ENCODE assay signal across 10 cellular contexts in genomic region chr22:31829505-31829904, GRCh38.
A peak's percentile ranks its signal among the peaks of the same experiment; 100 is the strongest.
DNase-seq lines count a peak whose midpoint lies in the region; ATAC-seq and TF ChIP-seq lines count a peak whose summit lies in the region.
"Had no signal": no experiment of that assay in that cellular context is flagged by ENCODE, and none has a peak within 500 bp of the region (broad histone marks: within the 10 kb centered on the region; RNA-seq: fewer than 3 reads in every experiment).

No MANE protein-coding gene starts in this region.

- H3K9me3 Mint-ChIP-seq in activated T-helper 2 cell treated with anti-CD3 and anti-CD28 coated beads, Interferon-gamma antibody, Interleukin-2, Interleukin-4, amounts not matched to agents 10 μg/mL and 5 μg/mL and 100 μg/mL, durations not matched to agents 14 hours and 24 hours and 36 hours, result no peaks in the 10 kb centered on the region
- H3K9me3 Mint-ChIP-seq: IgD-negative memory B cell had no signal

- peak overlapping the region; percentile 62 to 74 for H3K27ac ChIP-seq in liver (ENCODE audit: low read depth in 1 of 2, low read length in 2 of 2)
- peak overlapping the region; percentile 18 for H3K27ac ChIP-seq in vagina

- H3K4me3 ChIP-seq in NB4 (ENCODE audit: low read depth, low read length), result no peak overlapping the region
- H3K4me3 ChIP-seq in liver (ENCODE audit: low read depth in 1 of 3, low read length in 3 of 3), result no peak overlapping the region
- no peak overlapping the region for H3K4me3 ChIP-seq in vagina
- H3K4me3 ChIP-seq in HAP-1, result no peak overlapping the region

- intact Hi-C loops in activated T-helper 2 cell treated with anti-CD3 and anti-CD28 coated beads, Interferon-gamma antibody, Interleukin-2, Interleukin-4, amounts not matched to agents 10 μg/mL and 5 μg/mL and 100 μg/mL, durations not matched to agents 14 hours and 24 hours and 36 hours (cut with micrococcal nuclease), result loop anchor here (1.0 to 10.0 kb wide), 3 partner anchors 10 to 165 kb away; partner anchors contain the start of genes PISD and YWHAH
- intact Hi-C loops in vagina (cut with DNase I), result no loop called here

- peaks cover 3 to 19% (median 10%) of the 10 kb centered on the region in 4 donors for H3K36me3 ChIP-seq in liver (ENCODE audit: control insufficient read depth in 4 of 4, insufficient read depth in 3 of 4, low read depth in 1 of 4, low read length in 3 of 4)
- peaks cover 0 to 22% of the 10 kb centered on the region in 2 donors for H3K36me3 ChIP-seq in vagina
- peaks cover 7% of the 10 kb centered on the region for H3K36me3 ChIP-seq in HAP-1 (replicated peaks)

- H3K27me3 ChIP-seq in liver (ENCODE audit: control insufficient read depth in 4 of 4, insufficient read depth in 4 of 4, low read length in 3 of 4) (no peaks in the 10 kb centered on the region), vagina (no peaks in the 10 kb centered on the region), HAP-1 (ENCODE audit: low read depth) (0 out of 2 replicates have a peak, but pooled peaks cover 3% of the 10 kb centered on the region)

- peaks cover 66% of the 10 kb centered on the region for H3K36me3 Mint-ChIP-seq in activated T-helper 2 cell treated with anti-CD3 and anti-CD28 coated beads, Interferon-gamma antibody, Interleukin-2, Interleukin-4, amounts not matched to agents 10 μg/mL and 5 μg/mL and 100 μg/mL, durations not matched to agents 14 hours and 24 hours and 36 hours (ENCODE audit: low read depth)

- no peaks in the 10 kb centered on the region for H3K9me3 ChIP-seq in liver (ENCODE audit: control insufficient read depth in 4 of 4, low read length in 3 of 4)
- no peaks in the 10 kb centered on the region for H3K9me3 ChIP-seq in vagina
- H3K9me3 ChIP-seq in HAP-1, result no peaks in the 10 kb centered on the region

- TF ChIP-seq RAD21 in liver (IDR thresholded peaks at IDR 0.05), result no peak

- H3K27ac Mint-ChIP-seq in activated T-helper 2 cell treated with anti-CD3 and anti-CD28 coated beads, Interferon-gamma antibody, Interleukin-2, Interleukin-4, amounts not matched to agents 10 μg/mL and 5 μg/mL and 100 μg/mL, durations not matched to agents 14 hours and 24 hours and 36 hours, result peak overlapping the region; percentile 86

- in situ Hi-C loops in HAP-1 (cut with MboI; ENCODE audit: low sequenced_read_pairs), result no loop called here

- DNase-seq in DMS 273 (lab: John Stamatoyannopoulos, UW; ENCODE audit: unreplicated experiment), result peak; percentile 71
- peak; percentile 60 for DNase-seq in NB4 (ENCODE audit: low read depth)
- peak; percentile 16 for DNase-seq in activated T-helper 2 cell treated with anti-CD3 and anti-CD28 coated beads, Interferon-gamma antibody, Interleukin-2, Interleukin-4, amounts not matched to agents 10 μg/mL and 5 μg/mL and 100 μg/mL, durations not matched to agents 14 hours and 24 hours and 36 hours (ENCODE audit: low spot score)
- no peak for DNase-seq in vagina (ENCODE audit: extremely low spot score in 2 of 2)
- no peak for DNase-seq in SIG-M5 treated with dmso at 0.1 percent for 504 hours (lab: John Stamatoyannopoulos, UW; ENCODE audit: unreplicated experiment)
- DNase-seq in HAP-1 (ENCODE audit: low spot score in 2 of 2), result no peak

- no peak overlapping the region for H3K9ac ChIP-seq in liver (ENCODE audit: low read depth in 1 of 2, low read length in 2 of 2)

- TF ChIP-seq POLR2A in NB4 (IDR thresholded peaks at IDR 0.05; ENCODE audit: extremely low read depth, insufficient read length), result no peak
- no peak for TF ChIP-seq POLR2A in vagina (IDR thresholded peaks at IDR 0.05)

- no peak for ATAC-seq in HG02571 (IDR thresholded peaks at IDR 0.05; ENCODE audit: unreplicated experiment)
- ATAC-seq: naive thymus-derived CD4-positive, alpha-beta T cell had no signal

- no peak overlapping the region for H3K4me3 Mint-ChIP-seq in activated T-helper 2 cell treated with anti-CD3 and anti-CD28 coated beads, Interferon-gamma antibody, Interleukin-2, Interleukin-4, amounts not matched to agents 10 μg/mL and 5 μg/mL and 100 μg/mL, durations not matched to agents 14 hours and 24 hours and 36 hours (ENCODE audit: low read depth)
- H3K4me3 Mint-ChIP-seq: IgD-negative memory B cell had no signal

- TF ChIP-seq CTCF in NB4 (IDR thresholded peaks at IDR 0.05; ENCODE audit: low read depth, low read length) (no peak), liver (IDR thresholded peaks at IDR 0.05; ENCODE audit: low read depth, low read length, missing input control) (no peak), vagina (IDR thresholded peaks at IDR 0.05) (no peak)

- peaks cover 2 to 29% (median 16%) of the 10 kb centered on the region in 4 donors for H3K4me1 ChIP-seq in liver (ENCODE audit: control insufficient read depth in 4 of 4, insufficient read depth in 4 of 4, low read length in 3 of 4)
- peaks cover 13% of the 10 kb centered on the region for H3K4me1 ChIP-seq in vagina
- no peaks in the 10 kb centered on the region for H3K4me1 ChIP-seq in HAP-1

- H3K27me3 Mint-ChIP-seq in activated T-helper 2 cell treated with anti-CD3 and anti-CD28 coated beads, Interferon-gamma antibody, Interleukin-2, Interleukin-4, amounts not matched to agents 10 μg/mL and 5 μg/mL and 100 μg/mL, durations not matched to agents 14 hours and 24 hours and 36 hours (ENCODE audit: low read depth), result no peaks in the 10 kb centered on the region
- H3K27me3 Mint-ChIP-seq: IgD-negative memory B cell; naive thymus-derived CD4-positive, alpha-beta T cell had no signal

- 66% methylated on average over 1 of the region's 1 CpG for WGBS in liver

- H3K4me1 Mint-ChIP-seq in activated T-helper 2 cell treated with anti-CD3 and anti-CD28 coated beads, Interferon-gamma antibody, Interleukin-2, Interleukin-4, amounts not matched to agents 10 μg/mL and 5 μg/mL and 100 μg/mL, durations not matched to agents 14 hours and 24 hours and 36 hours (ENCODE audit: low read depth), result peaks cover 32% of the 10 kb centered on the region

TF ChIP-seq in liver, 16 proteins besides CTCF, POLR2A, EP300 and RAD21:
- no peak for TF ChIP-seq JUND (IDR thresholded peaks at IDR 0.05)
- TF ChIP-seq TAF1 (conservative IDR thresholded peaks at IDR 0.05), result no peak
- TF ChIP-seq GABPA (IDR thresholded peaks at IDR 0.05 in 1 of 2, conservative IDR thresholded peaks at IDR 0.05 in 1 of 2), result no peak
- TF ChIP-seq HNF4G (IDR thresholded peaks at IDR 0.05), result no peak
- TF ChIP-seq RXRA (IDR thresholded peaks at IDR 0.05), result no peak
- no peak for TF ChIP-seq REST (IDR thresholded peaks at IDR 0.05)
- no peak for TF ChIP-seq FOXA1 (IDR thresholded peaks at IDR 0.05)
- no peak for TF ChIP-seq YY1 (IDR thresholded peaks at IDR 0.05)
- TF ChIP-seq MAX (IDR thresholded peaks at IDR 0.05), result no peak
- TF ChIP-seq SP1 (IDR thresholded peaks at IDR 0.05), result no peak
- TF ChIP-seq EGR1 (IDR thresholded peaks at IDR 0.05; ENCODE audit: low read depth in 2 of 2), result no peak
- TF ChIP-seq FOXA2 (IDR thresholded peaks at IDR 0.05), result no peak
- no peak for TF ChIP-seq ATF3 (IDR thresholded peaks at IDR 0.05)
- TF ChIP-seq HNF4A (conservative IDR thresholded peaks at IDR 0.05), result no peak
- TF ChIP-seq NR2F2 (IDR thresholded peaks at IDR 0.05), result no peak

Comparison
In these comparisons a context has a peak if more than half of its experiments do, and no peak if none do; other contexts are left out.
1. DNase-seq: peak in DMS 273 (single experiment), NB4 (single experiment) and activated T-helper 2 cell treated with anti-CD3 and anti-CD28 coated beads, Interferon-gamma antibody, Interleukin-2, Interleukin-4, amounts not matched to agents 10 μg/mL and 5 μg/mL and 100 μg/mL, durations not matched to agents 14 hours and 24 hours and 36 hours (single experiment); none in vagina (0 of 2), SIG-M5 treated with dmso at 0.1 percent for 504 hours (single experiment) and HAP-1 (0 of 2).